In the genomic region with DNA sequence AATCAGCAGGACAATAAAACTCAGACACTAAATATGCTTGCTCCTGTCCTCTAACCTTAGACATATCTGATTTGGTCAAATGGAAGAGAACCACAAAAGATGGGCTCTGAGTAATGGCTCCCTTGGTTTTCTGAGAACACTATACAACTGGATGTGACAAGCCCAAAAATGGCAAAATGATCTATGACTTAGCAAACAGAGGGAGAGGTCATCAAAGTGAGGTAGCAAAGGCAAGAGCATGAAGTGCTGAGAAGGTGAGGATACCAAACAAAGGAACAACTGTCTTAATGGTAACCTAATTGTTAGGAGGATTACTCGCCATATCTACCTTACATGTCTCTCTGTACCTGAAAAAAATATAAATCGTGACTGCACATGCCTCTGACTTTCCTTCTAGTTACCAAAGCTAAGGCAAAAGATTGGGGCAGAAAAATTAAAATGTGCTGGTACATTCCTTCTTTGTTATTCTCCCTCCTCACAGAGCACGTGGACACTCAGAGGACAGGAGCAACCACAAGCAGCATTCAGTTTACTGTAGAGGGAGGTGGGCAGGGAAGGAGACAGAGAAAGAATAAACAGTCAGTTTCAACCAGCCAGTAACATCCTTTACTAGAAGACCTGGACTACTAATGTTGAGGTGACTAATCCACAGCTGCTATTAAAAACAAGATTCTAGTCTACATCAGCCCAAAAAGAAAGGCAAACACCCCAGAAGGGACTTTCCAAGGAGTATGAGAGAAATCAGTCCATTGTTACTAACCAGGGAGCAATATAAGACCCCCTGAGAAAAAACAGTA, we compare ENCODE assay signal across 12 cellular contexts.
DNase-seq lines count a peak whose midpoint lies in the region; ATAC-seq, FAIRE-seq and TF ChIP-seq lines count a peak whose summit lies in the region.
"Had no signal": no experiment of that assay in that cellular context is flagged by ENCODE, and none has a peak within 500 bp of the region (broad histone marks: within the 10 kb centered on the region; RNA-seq: fewer than 3 reads in every experiment).

No MANE protein-coding gene starts in this region.

- TF ChIP-seq POLR2A in GM12892 (IDR thresholded peaks at IDR 0.05; ENCODE audit: low read depth, low read length) = no peak

- FAIRE-seq in GM12892 (lab: Jason Lieb, UNC) = peak; percentile 80

- no peak for ATAC-seq in HG03378 (IDR thresholded peaks at IDR 0.05; ENCODE audit: unreplicated experiment)
- ATAC-seq: SK-N-SH treated with all-trans-retinoic acid at 6 μM for 48 hours had no signal

- peak; percentile 60 for DNase-seq in AG08396 (ENCODE audit: low spot score)
- no peak for DNase-seq in GM12892 (ENCODE audit: insufficient read length)
- DNase-seq in RPMI7951 (ENCODE audit: low read depth) = peak; percentile 16
- DNase-seq in fibroblast of peridontal ligament (ENCODE audit: extremely low read depth) = peak; percentile 49
- no peak for DNase-seq in NCI-H2171 (lab: John Stamatoyannopoulos, UW)
- no peak for DNase-seq in NCI-H1694 treated with DMSO at 0.1 percent for 48 hours (lab: John Stamatoyannopoulos, UW)
- no peak for DNase-seq in NAMALWA (ENCODE audit: low spot score)
- DNase-seq: activated CD4-positive, alpha-beta T cell treated with anti-CD3 and anti-CD28 coated beads, Interleukin-2, amount 50 U/mL, for 4 hours; Karpas-422; NCI-H510A treated with DMSO at 0.1 percent for 48 hours had no signal

Comparison
In these comparisons a context has a peak if more than half of its experiments do, and no peak if none do; other contexts are left out.
1. DNase-seq: peak in AG08396 (single experiment), RPMI7951 (single experiment) and fibroblast of peridontal ligament (single experiment); none in GM12892 (single experiment), NCI-H2171 (single experiment), NCI-H1694 treated with DMSO at 0.1 percent for 48 hours (single experiment) and NAMALWA (single experiment).